ENCODE assay signal across 9 cellular contexts in the genomic region with DNA sequence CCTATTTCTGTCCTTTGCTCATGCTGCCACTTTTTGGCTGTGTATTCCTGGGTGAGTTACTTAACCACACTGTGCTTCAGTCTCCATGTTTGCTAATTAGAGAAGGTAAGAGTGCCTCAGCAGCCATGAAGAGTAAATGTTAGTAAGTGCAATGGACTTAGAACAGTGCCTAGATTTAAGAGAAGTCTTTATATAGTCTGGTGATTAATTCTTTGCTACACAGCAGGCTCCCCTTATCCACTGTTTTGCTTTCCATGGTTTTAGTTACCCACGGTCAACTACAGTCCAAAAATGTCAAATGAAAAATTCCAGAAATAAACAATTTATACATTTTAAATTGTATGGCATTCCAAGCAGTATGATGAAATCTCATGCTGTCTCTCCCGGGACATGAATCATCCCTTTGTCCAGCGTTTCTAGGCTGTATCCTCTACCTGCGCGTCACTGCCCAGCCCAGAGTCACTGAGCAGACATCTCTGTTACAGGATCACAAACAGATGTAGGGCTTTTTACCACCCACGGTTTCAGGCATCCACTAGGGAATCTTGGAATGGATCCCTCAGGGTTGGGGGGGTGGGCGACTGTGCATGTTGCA.
A peak's percentile ranks its signal among the peaks of the same experiment; 100 is the strongest.
DNase-seq lines count a peak whose midpoint lies in the region; ATAC-seq and TF ChIP-seq lines count a peak whose summit lies in the region.
"Had no signal": no experiment of that assay in that cellular context is flagged by ENCODE, and none has a peak within 500 bp of the region (broad histone marks: within the 10 kb centered on the region; RNA-seq: fewer than 3 reads in every experiment).

No MANE protein-coding gene starts in this region.

- BruUV-seq in Panc1 (replicated peaks; lab: Mats Ljungman, UMichigan): no TSS peak

- H3K4me1 ChIP-seq in BE2C: no peaks in the 10 kb centered on the region
- no peaks in the 10 kb centered on the region; the same call in 1 of the 2 replicates for H3K4me1 ChIP-seq in Panc1 (ENCODE audit: control insufficient read depth, insufficient read depth, low read length)
- H3K4me1 ChIP-seq: lower lobe of right lung had no signal

- H3K9me3 ChIP-seq in BE2C (no peaks in the 10 kb centered on the region), Panc1 (ENCODE audit: control insufficient read depth, insufficient read depth, low read depth, low read length) (no peaks in the 10 kb centered on the region)
- H3K9me3 ChIP-seq: lower lobe of right lung had no signal

- no peak overlapping the region for H3K27ac ChIP-seq in Panc1 (ENCODE audit: low read length)
- H3K27ac ChIP-seq: lower lobe of right lung had no signal

- H3K36me3 ChIP-seq in BE2C (no peaks in the 10 kb centered on the region), Panc1 (ENCODE audit: control insufficient read depth, insufficient read depth, low read length) (no peaks in the 10 kb centered on the region)
- H3K36me3 ChIP-seq: lower lobe of right lung had no signal

- no peak for TF ChIP-seq CTCF in BE2C (IDR thresholded peaks at IDR 0.05; ENCODE audit: low read depth, low read length)
- TF ChIP-seq CTCF in Panc1 (IDR thresholded peaks at IDR 0.05): no peak
- TF ChIP-seq CTCF in epithelial cell of esophagus (IDR thresholded peaks at IDR 0.05; ENCODE audit: insufficient read depth, low read depth, low read length, missing control alignments): no peak

- in situ Hi-C loops in Panc1 (cut with HindIII; ENCODE audit: low pct_unique_long_range_greater_than_20kb, low sequenced_read_pairs): no loop called here

- ATAC-seq in Panc1 (no peak), GM18858 (IDR thresholded peaks at IDR 0.05; ENCODE audit: unreplicated experiment) (no peak)
- ATAC-seq: lower lobe of right lung had no signal

- DNase-seq in BE2C (peak; percentile 30), Panc1 (ENCODE audit: low read depth, low spot score) (peak; percentile 20), epithelial cell of esophagus (ENCODE audit: low read depth) (peak; percentile 91), myocyte (ENCODE audit: low read depth) (peak; percentile 49), DMS114 treated with DMSO at 0.1 percent for 48 hours (lab: John Stamatoyannopoulos, UW; ENCODE audit: unreplicated experiment) (no peak), NCI-H526 treated with DMSO at 0.1 percent for 48 hours (lab: John Stamatoyannopoulos, UW) (no peak)
- DNase-seq in activated CD8-positive, alpha-beta memory T cell treated with anti-CD3 and anti-CD28 coated beads, Interleukin-2, amount 50 U/mL, for 4 hours: no peak
- DNase-seq: lower lobe of right lung had no signal

- intact Hi-C loops in Panc1 (cut with micrococcal nuclease; ENCODE audit: unreplicated experiment): no loop called here

- POLR2A ChIA-PET in Panc1 (lab: Charles Lee): no interaction called here

- CTCF ChIA-PET in Panc1 (lab: Charles Lee): interaction anchor here (0.7 kb wide), 1 partner anchor 10 kb away, joined by 3 read pairs; no protein-coding TSS in a partner anchor

- H3K27me3 ChIP-seq in BE2C: no peaks in the 10 kb centered on the region
- H3K27me3 ChIP-seq in Panc1 (ENCODE audit: control insufficient read depth, insufficient read depth, low read length): no peaks in the 10 kb centered on the region

- H3K4me3 ChIP-seq in BE2C (ENCODE audit: low read depth, low read length) (no peak overlapping the region), Panc1 (ENCODE audit: low read depth in 2 of 2, low read length in 2 of 2) (no peak overlapping the region), epithelial cell of esophagus (ENCODE audit: low read length) (no peak overlapping the region)
- H3K4me3 ChIP-seq: lower lobe of right lung had no signal

Comparison
In these comparisons a context has a peak if more than half of its experiments do, and no peak if none do; other contexts are left out.
1. DNase-seq: peak in BE2C (single experiment), Panc1 (single experiment), epithelial cell of esophagus (single experiment) and myocyte (single experiment); none in DMS114 treated with DMSO at 0.1 percent for 48 hours (single experiment), activated CD8-positive, alpha-beta memory T cell treated with anti-CD3 and anti-CD28 coated beads, Interleukin-2, amount 50 U/mL, for 4 hours (single experiment) and NCI-H526 treated with DMSO at 0.1 percent for 48 hours (single experiment).